ENCODE assay signal across 1 cellular context in the genomic region with DNA sequence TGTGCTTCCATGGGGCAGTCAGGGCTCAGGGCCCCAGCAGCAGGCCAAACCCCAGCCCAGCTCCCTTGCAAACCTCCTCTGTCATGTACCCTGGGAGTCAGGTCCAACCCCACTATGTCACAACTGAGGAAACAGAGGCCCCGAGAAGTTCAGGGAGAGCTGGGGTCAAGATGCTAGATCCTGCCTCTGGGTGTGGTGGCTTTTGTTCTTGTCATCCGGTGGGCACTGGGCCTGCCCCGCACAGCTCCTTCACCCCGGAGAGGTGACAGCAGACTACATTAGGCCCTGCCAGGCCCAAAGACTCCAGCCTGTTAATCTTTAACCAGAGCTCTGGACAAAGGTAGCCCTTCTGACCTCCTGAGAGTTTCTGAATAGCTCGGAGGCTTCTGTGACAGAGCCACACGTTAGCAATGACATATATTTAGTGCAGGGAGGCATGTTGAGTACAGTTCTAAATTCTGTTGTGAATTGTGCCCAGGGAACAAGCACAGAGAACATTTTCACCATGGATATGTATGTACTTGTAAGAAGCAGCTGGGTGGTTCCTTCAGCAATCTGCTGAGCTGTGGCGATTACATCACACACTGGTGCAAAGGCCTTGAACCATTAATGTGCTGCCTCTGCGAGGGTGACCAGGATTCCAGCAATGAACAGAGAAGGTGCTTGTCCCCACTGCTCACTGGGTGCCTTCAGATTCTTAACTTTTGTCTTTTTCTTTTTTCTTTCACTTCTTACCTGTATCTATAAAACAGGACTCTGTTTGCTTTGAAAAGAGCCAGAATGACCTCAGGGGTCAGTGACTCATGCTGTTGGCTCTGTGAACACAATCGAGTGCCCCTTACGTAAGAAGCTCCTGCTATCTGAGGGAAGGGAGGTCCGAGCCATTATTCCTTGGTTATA.
TF ChIP-seq lines count a peak whose summit lies in the region.

No MANE protein-coding gene starts in this region.

TF ChIP-seq in HepG2, 621 proteins besides CTCF, POLR2A, EP300 and RAD21 (continued from another document and continues in another):
- TF ChIP-seq, protein P1, sequence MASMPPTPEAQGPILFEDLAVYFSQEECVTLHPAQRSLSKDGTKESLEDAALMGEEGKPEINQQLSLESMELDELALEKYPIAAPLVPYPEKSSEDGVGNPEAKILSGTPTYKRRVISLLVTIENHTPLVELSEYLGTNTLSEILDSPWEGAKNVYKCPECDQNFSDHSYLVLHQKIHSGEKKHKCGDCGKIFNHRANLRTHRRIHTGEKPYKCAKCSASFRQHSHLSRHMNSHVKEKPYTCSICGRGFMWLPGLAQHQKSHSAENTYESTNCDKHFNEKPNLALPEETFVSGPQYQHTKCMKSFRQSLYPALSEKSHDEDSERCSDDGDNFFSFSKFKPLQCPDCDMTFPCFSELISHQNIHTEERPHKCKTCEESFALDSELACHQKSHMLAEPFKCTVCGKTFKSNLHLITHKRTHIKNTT (CRISPR knock-in tag; IDR thresholded peaks at IDR 0.05): no peak
- 0 out of 2 replicates have a peak, but pooled peaks have one; percentile 59 for TF ChIP-seq CAMTA2 (CRISPR knock-in tag; IDR thresholded peaks at IDR 0.05; ENCODE audit: borderline replicate concordance)
- TF ChIP-seq POGK (CRISPR knock-in tag; conservative IDR thresholded peaks at IDR 0.05): peak; percentile 68
- 0 out of 2 replicates have a peak, but pooled peaks have one; percentile 15 for TF ChIP-seq MIER3 (CRISPR knock-in tag; IDR thresholded peaks at IDR 0.05; ENCODE audit: borderline replicate concordance)
- TF ChIP-seq NFE2 (CRISPR knock-in tag; IDR thresholded peaks at IDR 0.05): no peak
- TF ChIP-seq NKX3-1 (CRISPR knock-in tag; IDR thresholded peaks at IDR 0.05): peak; percentile 76; the same call in 1 of the 2 replicates
- TF ChIP-seq ARHGAP35 (CRISPR knock-in tag; IDR thresholded peaks at IDR 0.05; ENCODE audit: borderline replicate concordance): no peak
- no peak for TF ChIP-seq TCF12 (IDR thresholded peaks at IDR 0.05)
- TF ChIP-seq TCF12 (CRISPR knock-in tag; IDR thresholded peaks at IDR 0.05): peak; percentile 70; the same call in 1 of the 2 replicates
- 0 out of 2 replicates have a peak, but pooled peaks have one; percentile 16 for TF ChIP-seq YEATS2 (CRISPR knock-in tag; IDR thresholded peaks at IDR 0.05; ENCODE audit: borderline replicate concordance)
- TF ChIP-seq, protein P2, sequence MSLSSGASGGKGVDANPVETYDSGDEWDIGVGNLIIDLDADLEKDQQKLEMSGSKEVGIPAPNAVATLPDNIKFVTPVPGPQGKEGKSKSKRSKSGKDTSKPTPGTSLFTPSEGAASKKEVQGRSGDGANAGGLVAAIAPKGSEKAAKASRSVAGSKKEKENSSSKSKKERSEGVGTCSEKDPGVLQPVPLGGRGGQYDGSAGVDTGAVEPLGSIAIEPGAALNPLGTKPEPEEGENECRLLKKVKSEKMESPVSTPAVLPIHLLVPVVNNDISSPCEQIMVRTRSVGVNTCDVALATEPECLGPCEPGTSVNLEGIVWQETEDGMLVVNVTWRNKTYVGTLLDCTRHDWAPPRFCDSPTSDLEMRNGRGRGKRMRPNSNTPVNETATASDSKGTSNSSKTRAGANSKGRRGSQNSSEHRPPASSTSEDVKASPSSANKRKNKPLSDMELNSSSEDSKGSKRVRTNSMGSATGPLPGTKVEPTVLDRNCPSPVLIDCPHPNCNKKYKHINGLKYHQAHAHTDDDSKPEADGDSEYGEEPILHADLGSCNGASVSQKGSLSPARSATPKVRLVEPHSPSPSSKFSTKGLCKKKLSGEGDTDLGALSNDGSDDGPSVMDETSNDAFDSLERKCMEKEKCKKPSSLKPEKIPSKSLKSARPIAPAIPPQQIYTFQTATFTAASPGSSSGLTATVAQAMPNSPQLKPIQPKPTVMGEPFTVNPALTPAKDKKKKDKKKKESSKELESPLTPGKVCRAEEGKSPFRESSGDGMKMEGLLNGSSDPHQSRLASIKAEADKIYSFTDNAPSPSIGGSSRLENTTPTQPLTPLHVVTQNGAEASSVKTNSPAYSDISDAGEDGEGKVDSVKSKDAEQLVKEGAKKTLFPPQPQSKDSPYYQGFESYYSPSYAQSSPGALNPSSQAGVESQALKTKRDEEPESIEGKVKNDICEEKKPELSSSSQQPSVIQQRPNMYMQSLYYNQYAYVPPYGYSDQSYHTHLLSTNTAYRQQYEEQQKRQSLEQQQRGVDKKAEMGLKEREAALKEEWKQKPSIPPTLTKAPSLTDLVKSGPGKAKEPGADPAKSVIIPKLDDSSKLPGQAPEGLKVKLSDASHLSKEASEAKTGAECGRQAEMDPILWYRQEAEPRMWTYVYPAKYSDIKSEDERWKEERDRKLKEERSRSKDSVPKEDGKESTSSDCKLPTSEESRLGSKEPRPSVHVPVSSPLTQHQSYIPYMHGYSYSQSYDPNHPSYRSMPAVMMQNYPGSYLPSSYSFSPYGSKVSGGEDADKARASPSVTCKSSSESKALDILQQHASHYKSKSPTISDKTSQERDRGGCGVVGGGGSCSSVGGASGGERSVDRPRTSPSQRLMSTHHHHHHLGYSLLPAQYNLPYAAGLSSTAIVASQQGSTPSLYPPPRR (CRISPR knock-in tag; IDR thresholded peaks at IDR 0.05; ENCODE audit: borderline replicate concordance): peak; percentile 55
- no peak for TF ChIP-seq ZUFSP (CRISPR knock-in tag; IDR thresholded peaks at IDR 0.05; ENCODE audit: borderline replicate concordance)
- TF ChIP-seq SNAPC2 (CRISPR knock-in tag; IDR thresholded peaks at IDR 0.05): no peak
- TF ChIP-seq ZNF878 (CRISPR knock-in tag; IDR thresholded peaks at IDR 0.05): 0 out of 2 replicates have a peak, but pooled peaks have one; percentile 58
- TF ChIP-seq PAX8 (CRISPR knock-in tag; IDR thresholded peaks at IDR 0.05; ENCODE audit: borderline replicate concordance): no peak
- no peak for TF ChIP-seq NPAS2 (CRISPR knock-in tag; IDR thresholded peaks at IDR 0.05; ENCODE audit: borderline replicate concordance)
- TF ChIP-seq SMARCC2 (IDR thresholded peaks at IDR 0.05): no peak
- no peak for TF ChIP-seq ZNF367 (CRISPR knock-in tag; IDR thresholded peaks at IDR 0.05; ENCODE audit: borderline replicate concordance)
- peak; percentile 27; the same call in 1 of the 2 replicates for TF ChIP-seq ELF3 (CRISPR knock-in tag; IDR thresholded peaks at IDR 0.05)
- no peak for TF ChIP-seq EEA1 (CRISPR knock-in tag; IDR thresholded peaks at IDR 0.05; ENCODE audit: borderline replicate concordance)
- no peak for TF ChIP-seq ZNF674 (CRISPR knock-in tag; IDR thresholded peaks at IDR 0.05; ENCODE audit: low read depth)
- TF ChIP-seq ZNF383 (CRISPR knock-in tag; IDR thresholded peaks at IDR 0.05; ENCODE audit: borderline replicate concordance): no peak
- TF ChIP-seq ELK4 (CRISPR knock-in tag; IDR thresholded peaks at IDR 0.05; ENCODE audit: borderline replicate concordance): no peak
- TF ChIP-seq SRSF9 (IDR thresholded peaks at IDR 0.05; ENCODE audit: borderline replicate concordance, insufficient read depth, low read depth, low read length, poor library complexity, severe bottlenecking): no peak
- TF ChIP-seq RFX3 (CRISPR knock-in tag; IDR thresholded peaks at IDR 0.05): no peak
- peak; percentile 89 for TF ChIP-seq POGZ (CRISPR knock-in tag; IDR thresholded peaks at IDR 0.05)
- peak; percentile 36 for TF ChIP-seq ZMYM4 (CRISPR knock-in tag; IDR thresholded peaks at IDR 0.05)
- TF ChIP-seq ZFP37 (CRISPR knock-in tag; IDR thresholded peaks at IDR 0.05; ENCODE audit: borderline replicate concordance): 0 out of 2 replicates have a peak, but pooled peaks have one; percentile 65
- no peak for TF ChIP-seq SIX1 (CRISPR knock-in tag; IDR thresholded peaks at IDR 0.05; ENCODE audit: borderline replicate concordance)
- no peak for TF ChIP-seq ZNF143 (CRISPR knock-in tag; IDR thresholded peaks at IDR 0.05)
- TF ChIP-seq PRMT3 (CRISPR knock-in tag; IDR thresholded peaks at IDR 0.05; ENCODE audit: borderline replicate concordance, low read depth): no peak
- TF ChIP-seq JARID2 (CRISPR knock-in tag; IDR thresholded peaks at IDR 0.05; ENCODE audit: insufficient replicate concordance): no peak
- peak; percentile 39 for TF ChIP-seq MAX (IDR thresholded peaks at IDR 0.05)
- TF ChIP-seq GMEB1 (CRISPR knock-in tag; IDR thresholded peaks at IDR 0.05; ENCODE audit: borderline replicate concordance): peak; percentile 36; the same call in 1 of the 2 replicates
- TF ChIP-seq SAFB2 (CRISPR knock-in tag; IDR thresholded peaks at IDR 0.05; ENCODE audit: borderline replicate concordance, low read depth): 0 out of 2 replicates have a peak, but pooled peaks have one; percentile 63
- TF ChIP-seq FOXA1 (IDR thresholded peaks at IDR 0.05): 0 out of 2 replicates have a peak, but pooled peaks have one; percentile 34
- peak; percentile 90 for TF ChIP-seq FOXA1 (CRISPR knock-in tag; IDR thresholded peaks at IDR 0.05)
- TF ChIP-seq ARNT (IDR thresholded peaks at IDR 0.05): no peak
- TF ChIP-seq THRA (CRISPR knock-in tag; IDR thresholded peaks at IDR 0.05; ENCODE audit: borderline replicate concordance): peak; percentile 78; the same call in 1 of the 2 replicates
- 0 out of 2 replicates have a peak, but pooled peaks have one; percentile 31 for TF ChIP-seq ONECUT2 (CRISPR knock-in tag; IDR thresholded peaks at IDR 0.05)
- TF ChIP-seq, protein P3, sequence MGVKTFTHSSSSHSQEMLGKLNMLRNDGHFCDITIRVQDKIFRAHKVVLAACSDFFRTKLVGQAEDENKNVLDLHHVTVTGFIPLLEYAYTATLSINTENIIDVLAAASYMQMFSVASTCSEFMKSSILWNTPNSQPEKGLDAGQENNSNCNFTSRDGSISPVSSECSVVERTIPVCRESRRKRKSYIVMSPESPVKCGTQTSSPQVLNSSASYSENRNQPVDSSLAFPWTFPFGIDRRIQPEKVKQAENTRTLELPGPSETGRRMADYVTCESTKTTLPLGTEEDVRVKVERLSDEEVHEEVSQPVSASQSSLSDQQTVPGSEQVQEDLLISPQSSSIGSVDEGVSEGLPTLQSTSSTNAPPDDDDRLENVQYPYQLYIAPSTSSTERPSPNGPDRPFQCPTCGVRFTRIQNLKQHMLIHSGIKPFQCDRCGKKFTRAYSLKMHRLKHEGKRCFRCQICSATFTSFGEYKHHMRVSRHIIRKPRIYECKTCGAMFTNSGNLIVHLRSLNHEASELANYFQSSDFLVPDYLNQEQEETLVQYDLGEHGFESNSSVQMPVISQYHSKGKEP (CRISPR knock-in tag; IDR thresholded peaks at IDR 0.05): no peak
- TF ChIP-seq FOXP1 (IDR thresholded peaks at IDR 0.05): no peak
- peak; percentile 70 for TF ChIP-seq FOXP1 (CRISPR knock-in tag; IDR thresholded peaks at IDR 0.05)
- TF ChIP-seq SMAD1 (CRISPR knock-in tag; IDR thresholded peaks at IDR 0.05; ENCODE audit: borderline replicate concordance, low read depth): no peak
- no peak for TF ChIP-seq KLF13 (CRISPR knock-in tag; IDR thresholded peaks at IDR 0.05)
- peak; percentile 66; the same call in 1 of the 2 replicates for TF ChIP-seq MEIS2 (CRISPR knock-in tag; IDR thresholded peaks at IDR 0.05)
